12 cellular contexts compared by ENCODE assay signal in the genomic region with DNA sequence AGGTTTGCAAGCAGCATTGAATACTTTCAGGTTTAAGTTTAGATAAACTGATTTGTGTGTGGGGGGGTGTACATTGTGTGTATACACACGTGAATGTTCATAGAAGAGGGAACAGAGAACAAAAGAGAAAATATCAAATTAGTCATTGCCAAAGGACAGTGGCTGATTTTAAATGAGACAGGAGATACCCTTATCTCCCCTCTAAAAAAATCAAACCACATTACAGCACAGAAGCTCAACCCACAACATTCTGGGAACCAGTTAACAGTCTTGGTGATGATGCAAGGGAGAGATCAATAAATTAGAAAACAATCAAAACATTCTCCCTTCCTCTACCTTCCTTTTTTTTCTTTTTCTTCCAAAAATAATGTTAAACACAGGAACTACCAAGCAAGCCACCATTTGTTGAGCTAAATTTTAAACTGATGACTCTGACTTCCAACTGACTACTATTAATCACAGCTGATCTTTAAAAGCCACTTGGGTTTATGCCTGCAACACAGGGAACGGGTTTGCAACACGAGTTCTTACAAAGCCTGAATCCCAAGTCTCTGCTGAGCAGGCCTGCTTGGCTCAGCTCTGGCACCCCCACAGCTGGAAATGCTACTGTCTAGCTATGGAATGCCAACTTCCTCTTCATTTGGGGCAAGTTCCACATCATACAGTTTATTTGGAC.
DNase-seq lines count a peak whose midpoint lies in the region; ATAC-seq and TF ChIP-seq lines count a peak whose summit lies in the region.
"Had no signal": no experiment of that assay in that cellular context is flagged by ENCODE, and none has a peak within 500 bp of the region (broad histone marks: within the 10 kb centered on the region; RNA-seq: fewer than 3 reads in every experiment).

No MANE protein-coding gene starts in this region.

- peak overlapping the region; percentile 2 for H3K4me3 Mint-ChIP-seq in T-helper 2 cell treated with Interferon-gamma antibody and Interleukin-4, amounts not matched to agents 5 μg/mL and 100 μg/mL, for 36 hours

- POLR2A ChIA-PET in AG04449 (lab: Yijun Ruan, JAX): interaction anchor here (0.6 to 1.4 kb wide), 4 partner anchors 14 to 129 kb away, joined by 3 to 5 read pairs (median 3); partner anchors contain the start of gene ACVR1

- H3K9me3 ChIP-seq in left lung: no peaks in the 10 kb centered on the region
- H3K9me3 ChIP-seq in hepatocyte (ENCODE audit: low read depth): no peaks in the 10 kb centered on the region
- H3K9me3 ChIP-seq in uterus: no peaks in the 10 kb centered on the region
- H3K9me3 ChIP-seq: adrenal gland had no signal

- H3K27me3 ChIP-seq in left lung: no peaks in the 10 kb centered on the region
- no peaks in the 10 kb centered on the region for H3K27me3 ChIP-seq in hepatocyte
- no peaks in the 10 kb centered on the region for H3K27me3 ChIP-seq in uterus
- H3K27me3 ChIP-seq: adrenal gland had no signal

- 46% methylated on average over 3 of the region's 3 CpGs for WGBS in hepatocyte (ENCODE audit: low lambda C conversion rate, missing lambda C conversion rate)

- H2AFZ ChIP-seq in hepatocyte: no peak overlapping the region

- peaks cover 40% of the 10 kb centered on the region for H3K4me1 Mint-ChIP-seq in T-helper 2 cell treated with Interferon-gamma antibody and Interleukin-4, amounts not matched to agents 5 μg/mL and 100 μg/mL, for 36 hours (ENCODE audit: low read depth)

- H3K4me3 ChIP-seq in AG04449 (ENCODE audit: low read depth, low read length) (no peak overlapping the region), left lung (no peak overlapping the region), hepatocyte (no peak overlapping the region), uterus (no peak overlapping the region)
- H3K4me3 ChIP-seq: adrenal gland had no signal

- no peaks in the 10 kb centered on the region for H3K4me1 ChIP-seq in left lung
- H3K4me1 ChIP-seq in hepatocyte (ENCODE audit: insufficient read depth): no peaks in the 10 kb centered on the region
- no peaks in the 10 kb centered on the region for H3K4me1 ChIP-seq in uterus
- H3K4me1 ChIP-seq: adrenal gland had no signal

- TF ChIP-seq CTCF in AG04449 (IDR thresholded peaks at IDR 0.05; ENCODE audit: insufficient read depth, low read length, missing control alignments): no peak
- TF ChIP-seq CTCF in left lung (IDR thresholded peaks at IDR 0.05): no peak
- TF ChIP-seq CTCF in hepatocyte (IDR thresholded peaks at IDR 0.05; ENCODE audit: poor library complexity): no peak
- TF ChIP-seq CTCF in uterus (IDR thresholded peaks at IDR 0.05): no peak

- DNase-seq in AG04449 (ENCODE audit: low read depth, low spot score) (peak; percentile 76), left lung (no peak), hepatocyte (ENCODE audit: low spot score) (no peak), DMS 273 treated with DMSO at 0.1 percent for 48 hours (lab: John Stamatoyannopoulos, UW) (no peak), uterus (no peak)
- no peak for DNase-seq in T-helper 2 cell treated with Interferon-gamma antibody and Interleukin-4, amounts not matched to agents 5 μg/mL and 100 μg/mL, for 36 hours (ENCODE audit: low spot score)
- DNase-seq in stimulated activated CD4-positive, alpha-beta T cell treated with anti-CD3 and anti-CD28 coated beads, Interleukin-1b, Interleukin-23, amount 100 ng/mL, for 48 hours: no peak
- DNase-seq: COR-L47, MV-4-11, T-helper 1 cell had no signal

- intact Hi-C loops in left lung (cut with DNase I): no loop called here
- intact Hi-C loops in uterus (cut with DNase I; ENCODE audit: low total_unique reads): no loop called here

- H4K20me1 ChIP-seq in hepatocyte (ENCODE audit: insufficient read depth, poor library complexity, severe bottlenecking): no peaks in the 10 kb centered on the region

- no peak overlapping the region for H3K4me2 ChIP-seq in hepatocyte

- H3K27ac ChIP-seq in left lung: no peak overlapping the region
- H3K27ac ChIP-seq in hepatocyte: no peak overlapping the region
- H3K27ac ChIP-seq in uterus: no peak overlapping the region
- H3K27ac ChIP-seq: adrenal gland had no signal

- no peak for TF ChIP-seq POLR2A in uterus (IDR thresholded peaks at IDR 0.05)

- H3K27me3 Mint-ChIP-seq in T-helper 2 cell treated with Interferon-gamma antibody and Interleukin-4, amounts not matched to agents 5 μg/mL and 100 μg/mL, for 36 hours (ENCODE audit: low read depth): no peaks in the 10 kb centered on the region

- no peak overlapping the region for H3K27ac Mint-ChIP-seq in T-helper 2 cell treated with Interferon-gamma antibody and Interleukin-4, amounts not matched to agents 5 μg/mL and 100 μg/mL, for 36 hours

- H3K36me3 Mint-ChIP-seq in T-helper 2 cell treated with Interferon-gamma antibody and Interleukin-4, amounts not matched to agents 5 μg/mL and 100 μg/mL, for 36 hours (ENCODE audit: low read depth): peaks cover 49% of the 10 kb centered on the region

- H3K36me3 ChIP-seq in left lung: peaks cover 0 to 17% of the 10 kb centered on the region in 2 donors
- no peaks in the 10 kb centered on the region for H3K36me3 ChIP-seq in hepatocyte (replicated peaks; ENCODE audit: insufficient read depth, low read depth)
- no peaks in the 10 kb centered on the region for H3K36me3 ChIP-seq in uterus
- H3K36me3 ChIP-seq: adrenal gland had no signal

- H3K9me3 Mint-ChIP-seq in T-helper 2 cell treated with Interferon-gamma antibody and Interleukin-4, amounts not matched to agents 5 μg/mL and 100 μg/mL, for 36 hours: no peaks in the 10 kb centered on the region

- no peaks in the 10 kb centered on the region for H3K9me2 ChIP-seq in hepatocyte (replicated peaks; ENCODE audit: insufficient read depth)

- H3K79me2 ChIP-seq in hepatocyte: no peaks in the 10 kb centered on the region

- peak; percentile 47 for ATAC-seq in GM21390 (IDR thresholded peaks at IDR 0.05; ENCODE audit: unreplicated experiment)
- peak; percentile 44 for ATAC-seq in left lung

- CTCF ChIA-PET in AG04449 (lab: Yijun Ruan, JAX): interaction anchor here (1.3 to 1.8 kb wide), 2 partner anchors 441 to 443 kb away, joined by 3 to 5 read pairs; no protein-coding TSS in a partner anchor
